ENCODE assay signal across 8 cellular contexts in genomic region chr1:31605908-31606427, GRCh38. TPM values are rescaled to one million over a fixed set of nuclear protein-coding genes. Genes with fewer than 3 reads are reported as not detected.
DNase-seq lines count a peak whose midpoint lies in the region; ATAC-seq, FAIRE-seq and TF ChIP-seq lines count a peak whose summit lies in the region.
"Had no signal": no experiment of that assay in that cellular context is flagged by ENCODE, and none has a peak within 500 bp of the region (broad histone marks: within the 10 kb centered on the region; RNA-seq: fewer than 3 reads in every experiment).

No MANE protein-coding gene starts in this region.

- FAIRE-seq in small intestine (lab: Jason Lieb, UNC), result no peak

- H3K36me3 ChIP-seq in small intestine (ENCODE audit: control insufficient read depth in 2 of 2, insufficient read depth in 2 of 2, low read length in 2 of 2), result no peaks in the 10 kb centered on the region
- H3K36me3 ChIP-seq: SJSA1 had no signal

- TF ChIP-seq CTCF in mesothelial cell of epicardium (IDR thresholded peaks at IDR 0.05; ENCODE audit: unreplicated experiment), result no peak

- no peaks in the 10 kb centered on the region for H3K9me3 Mint-ChIP-seq in T-helper 2 cell treated with Interferon-gamma antibody and Interleukin-4, amounts not matched to agents 5 μg/mL and 100 μg/mL, for 36 hours
- no peaks in the 10 kb centered on the region for H3K9me3 Mint-ChIP-seq in mesothelial cell of epicardium

- no peak overlapping the region for H3K27ac Mint-ChIP-seq in T-helper 2 cell treated with Interferon-gamma antibody and Interleukin-4, amounts not matched to agents 5 μg/mL and 100 μg/mL, for 36 hours
- H3K27ac Mint-ChIP-seq in mesothelial cell of epicardium, result no peak overlapping the region

- peak; percentile 61 for DNase-seq in T-helper 2 cell treated with Interferon-gamma antibody and Interleukin-4, amounts not matched to agents 5 μg/mL and 100 μg/mL, for 36 hours (ENCODE audit: low spot score)
- DNase-seq in stimulated activated CD4-positive, alpha-beta T cell treated with anti-CD3 and anti-CD28 coated beads, Interleukin-15, amount 100 ng/mL, for 48 hours (ENCODE audit: low read depth in 2 of 2), result peak; percentile 12 to 29
- DNase-seq in mesothelial cell of epicardium (ENCODE audit: low spot score in 2 of 2, unreplicated experiment in 2 of 2), result no peak
- DNase-seq in NCI-H2081 treated with DMSO at 0.1 percent for 48 hours (lab: John Stamatoyannopoulos, UW), result no peak
- DNase-seq in small intestine, result no peak

- ATAC-seq in GM19035 (IDR thresholded peaks at IDR 0.05; ENCODE audit: unreplicated experiment), result peak; percentile 94
- ATAC-seq in HG02870 (IDR thresholded peaks at IDR 0.05; ENCODE audit: unreplicated experiment), result peak; percentile 92

- H3K4me1 Mint-ChIP-seq in T-helper 2 cell treated with Interferon-gamma antibody and Interleukin-4, amounts not matched to agents 5 μg/mL and 100 μg/mL, for 36 hours (ENCODE audit: low read depth), result peaks cover 8% of the 10 kb centered on the region
- peaks cover 13% of the 10 kb centered on the region for H3K4me1 Mint-ChIP-seq in mesothelial cell of epicardium

- no peak overlapping the region for H3K27ac ChIP-seq in small intestine (ENCODE audit: low read depth in 1 of 2, low read length in 1 of 2)
- H3K27ac ChIP-seq: SJSA1 had no signal

- no peaks in the 10 kb centered on the region for H3K27me3 ChIP-seq in small intestine (ENCODE audit: control insufficient read depth in 2 of 2, insufficient read depth in 2 of 2, low read length in 2 of 2)
- H3K27me3 ChIP-seq: SJSA1 had no signal

- H3K9me3 ChIP-seq in small intestine (ENCODE audit: control insufficient read depth, low read depth), result no peaks in the 10 kb centered on the region
- H3K9me3 ChIP-seq: SJSA1 had no signal

- peaks cover 8% of the 10 kb centered on the region for H3K27me3 Mint-ChIP-seq in T-helper 2 cell treated with Interferon-gamma antibody and Interleukin-4, amounts not matched to agents 5 μg/mL and 100 μg/mL, for 36 hours (ENCODE audit: low read depth)
- no peaks in the 10 kb centered on the region for H3K27me3 Mint-ChIP-seq in mesothelial cell of epicardium (ENCODE audit: low read depth)

- no peak overlapping the region for H3K4me3 ChIP-seq in small intestine (ENCODE audit: low read depth in 1 of 2, low read length in 2 of 2)
- H3K4me3 ChIP-seq: SJSA1 had no signal

- no peaks in the 10 kb centered on the region for H3K4me1 ChIP-seq in small intestine (ENCODE audit: control insufficient read depth in 2 of 2, insufficient read depth in 1 of 2, low read depth in 1 of 2, low read length in 1 of 2)
- H3K4me1 ChIP-seq: SJSA1 had no signal

- 81 to 91% (median 83%) methylated on average over 4 of the region's 4 CpGs for WGBS in small intestine, 3 donors

- no peaks in the 10 kb centered on the region for H3K36me3 Mint-ChIP-seq in T-helper 2 cell treated with Interferon-gamma antibody and Interleukin-4, amounts not matched to agents 5 μg/mL and 100 μg/mL, for 36 hours (ENCODE audit: low read depth)
- H3K36me3 Mint-ChIP-seq in mesothelial cell of epicardium, result no peaks in the 10 kb centered on the region

- H3K4me3 Mint-ChIP-seq in T-helper 2 cell treated with Interferon-gamma antibody and Interleukin-4, amounts not matched to agents 5 μg/mL and 100 μg/mL, for 36 hours, result no peak overlapping the region
- no peak overlapping the region for H3K4me3 Mint-ChIP-seq in mesothelial cell of epicardium

RNA-seq across cellular contexts. Expression of gene HCRTR1, which starts 11.5 kb away (rescaled TPM):
- total RNA-seq in mesothelial cell of epicardium, result 0.71 to 1.1 TPM (median 0.98 TPM) in 3 replicates
- under 1 TPM in 1 of 3 donors, not detected in 2; 0.06 TPM for polyA plus RNA-seq in small intestine
- total RNA-seq: SJSA1 had no signal

RNA-seq across cellular contexts. Expression of gene TINAGL1, which starts 29.7 kb away (rescaled TPM):
- 201 to 212 TPM (median 211 TPM) in 3 replicates for total RNA-seq in mesothelial cell of epicardium
- 10 to 100 TPM; 34.9 to 92.3 (median 44.5) TPM for polyA plus RNA-seq in small intestine

RNA-seq across cellular contexts. Expression of gene PEF1, which starts 38.7 kb away (rescaled TPM):
- total RNA-seq in mesothelial cell of epicardium, result 42.6 to 43.8 TPM (median 43.8 TPM) in 3 replicates
- polyA plus RNA-seq in small intestine, result 10 to 100 TPM; 55.5 to 72.2 (median 58.9) TPM

Comparison
In these comparisons a context has a peak if more than half of its experiments do, and no peak if none do; other contexts are left out.
1. DNase-seq: peak in T-helper 2 cell treated with Interferon-gamma antibody and Interleukin-4, amounts not matched to agents 5 μg/mL and 100 μg/mL, for 36 hours (single experiment) and stimulated activated CD4-positive, alpha-beta T cell treated with anti-CD3 and anti-CD28 coated beads, Interleukin-15, amount 100 ng/mL, for 48 hours (2 of 2); none in mesothelial cell of epicardium (0 of 2), NCI-H2081 treated with DMSO at 0.1 percent for 48 hours (single experiment) and small intestine (single experiment).